In genomic region chr6:157552956-157553485, GRCh38 we compare ENCODE assay signal across 21 cellular contexts.
A peak's percentile ranks its signal among the peaks of the same experiment; 100 is the strongest.
DNase-seq lines count a peak whose midpoint lies in the region; ATAC-seq and TF ChIP-seq lines count a peak whose summit lies in the region.
"Had no signal": no experiment of that assay in that cellular context is flagged by ENCODE, and none has a peak within 500 bp of the region (broad histone marks: within the 10 kb centered on the region; RNA-seq: fewer than 3 reads in every experiment).

No MANE protein-coding gene starts in this region.

- H3K27ac Mint-ChIP-seq in GM23338 (peak overlapping the region; percentile 89), osteocyte (ENCODE audit: unreplicated experiment) (no peak overlapping the region)
- H3K27ac Mint-ChIP-seq: CD8-positive, alpha-beta T cell had no signal

- H3K36me3 ChIP-seq in GM23338 (ENCODE audit: insufficient read depth) = no peaks in the 10 kb centered on the region
- no peaks in the 10 kb centered on the region for H3K36me3 ChIP-seq in iPS DF 6.9 (ENCODE audit: control insufficient read depth, insufficient read depth, low read length)
- H3K36me3 ChIP-seq: SJCRH30 had no signal

- peaks cover 8% of the 10 kb centered on the region for H3K9me2 ChIP-seq in GM23338 (ENCODE audit: insufficient read depth)

- H3K9me3 ChIP-seq in iPS DF 6.9 (ENCODE audit: control insufficient read depth, insufficient read depth, low read length) = no peaks in the 10 kb centered on the region
- H3K9me3 ChIP-seq: SJCRH30 had no signal

- WGBS in iPS DF 6.9 (ENCODE audit: insufficient coverage, insufficient read length) = no CpG with 5 or more reads among the region's 5 CpGs

- peaks cover 42% of the 10 kb centered on the region for H3K4me1 ChIP-seq in GM23338 (ENCODE audit: insufficient read depth)
- peaks cover 11% of the 10 kb centered on the region; the same call in 1 of the 2 replicates for H3K4me1 ChIP-seq in iPS DF 6.9 (ENCODE audit: control insufficient read depth, insufficient read depth, low read length)
- H3K4me1 ChIP-seq: SJCRH30 had no signal

- H4K20me1 ChIP-seq in GM23338 (replicated peaks; ENCODE audit: insufficient read depth) = no peaks in the 10 kb centered on the region

- no peaks in the 10 kb centered on the region for H3K79me2 ChIP-seq in GM23338 (replicated peaks; ENCODE audit: insufficient read depth)

- H3K9me3 Mint-ChIP-seq in GM23338 = no peaks in the 10 kb centered on the region
- no peaks in the 10 kb centered on the region for H3K9me3 Mint-ChIP-seq in osteocyte (ENCODE audit: unreplicated experiment)
- H3K9me3 Mint-ChIP-seq: CD8-positive, alpha-beta T cell had no signal

- H3K27ac ChIP-seq in GM23338 (ENCODE audit: low read depth) (peak overlapping the region; percentile 94), iPS DF 6.9 (ENCODE audit: low read length) (peak overlapping the region; percentile 22)
- H3K27ac ChIP-seq: KMS-11, SJCRH30 had no signal

- H3K4me2 ChIP-seq in GM23338 = peak overlapping the region; percentile 71
- H3K4me2 ChIP-seq: KMS-11 had no signal

- H3K27me3 ChIP-seq in GM23338 (ENCODE audit: insufficient read depth) (no peaks in the 10 kb centered on the region), iPS DF 6.9 (ENCODE audit: control insufficient read depth, insufficient read depth, low read length) (no peaks in the 10 kb centered on the region)
- H3K27me3 ChIP-seq: SJCRH30 had no signal

- DNase-seq in GM23338 (ENCODE audit: low spot score) (peak; percentile 24), ecto neural progenitor cell (ENCODE audit: low spot score) (peak; percentile 37), iPS DF 6.9 (ENCODE audit: low read depth, low spot score) (no peak), osteocyte (ENCODE audit: extremely low spot score, unreplicated experiment) (peak; percentile 59), islet precursor cell (no peak), NCI-H1417 treated with DMSO at 0.1 percent for 48 hours (lab: John Stamatoyannopoulos, UW) (no peak)
- no peak for DNase-seq in activated CD4-positive, alpha-beta T cell treated with anti-CD3 and anti-CD28 coated beads for 48 hours
- DNase-seq: AML-193; C1 segment of cervical spinal cord; Calu3; CD8-positive, alpha-beta T cell; DMS153; GDM1; IMR-90; NCI-H1105; NCI-H2029 treated with DMSO at 0.1 percent for 48 hours; NCI-H446; NCI-H526; SJCRH30 had no signal

- peak; percentile 13 for ATAC-seq in GM23338
- no peak for ATAC-seq in HG03565 (IDR thresholded peaks at IDR 0.05; ENCODE audit: unreplicated experiment)
- ATAC-seq: CD8-positive, alpha-beta T cell had no signal

- H3K4me3 ChIP-seq in GM23338 (0 out of 2 replicates have a peak overlapping the region, but pooled peaks have one; percentile 9), iPS DF 6.9 (ENCODE audit: low read length) (no peak overlapping the region)
- H3K4me3 ChIP-seq: SJCRH30 had no signal

- H3K4me3 Mint-ChIP-seq in GM23338 = peak overlapping the region; percentile 45; the same call in 2 of the 3 replicates
- no peak overlapping the region for H3K4me3 Mint-ChIP-seq in osteocyte (ENCODE audit: unreplicated experiment)
- H3K4me3 Mint-ChIP-seq: CD8-positive, alpha-beta T cell had no signal

- peaks cover 14% of the 10 kb centered on the region for H3F3A ChIP-seq in GM23338 (replicated peaks; ENCODE audit: low read depth)

- peaks cover 11% of the 10 kb centered on the region for H3K27me3 Mint-ChIP-seq in GM23338 (ENCODE audit: insufficient read depth, low read depth, poor library complexity)
- H3K27me3 Mint-ChIP-seq in osteocyte (ENCODE audit: unreplicated experiment) = no peaks in the 10 kb centered on the region

- no peak overlapping the region for H2AFZ ChIP-seq in GM23338

- H3K4me1 Mint-ChIP-seq in GM23338 (peaks cover 57% of the 10 kb centered on the region), osteocyte (ENCODE audit: unreplicated experiment) (peaks cover 2% of the 10 kb centered on the region)

- TF ChIP-seq CTCF in GM23338 (conservative IDR thresholded peaks at IDR 0.05; ENCODE audit: low read depth in 2 of 2) = no peak
- TF ChIP-seq CTCF in osteocyte (IDR thresholded peaks at IDR 0.05) = no peak

- H3K36me3 Mint-ChIP-seq in GM23338 (ENCODE audit: low read depth) (no peaks in the 10 kb centered on the region; the same call in 2 of the 3 replicates), osteocyte (ENCODE audit: unreplicated experiment) (no peaks in the 10 kb centered on the region)
- H3K36me3 Mint-ChIP-seq: CD8-positive, alpha-beta T cell had no signal

TF ChIP-seq in GM23338, 12 proteins besides CTCF, POLR2A, EP300 and RAD21 (continues in another document):
- no peak for TF ChIP-seq POLR2AphosphoS5 (IDR thresholded peaks at IDR 0.05; ENCODE audit: low read depth)
- TF ChIP-seq STAT1 (IDR thresholded peaks at IDR 0.05; ENCODE audit: unreplicated experiment) = no peak
- TF ChIP-seq ZNF331 (CRISPR knock-in tag; IDR thresholded peaks at IDR 0.05; ENCODE audit: low read depth) = no peak
- no peak for TF ChIP-seq REST (IDR thresholded peaks at IDR 0.05; ENCODE audit: unreplicated experiment)
- no peak for TF ChIP-seq ETS1 (IDR thresholded peaks at IDR 0.05)
- TF ChIP-seq CREB1 (CRISPR knock-in tag; IDR thresholded peaks at IDR 0.05; ENCODE audit: low read depth) = no peak
- no peak for TF ChIP-seq NANOG (IDR thresholded peaks at IDR 0.05; ENCODE audit: borderline replicate concordance)

Comparison
In these comparisons a context has a peak if more than half of its experiments do, and no peak if none do; other contexts are left out.
1. DNase-seq: peak in GM23338 (single experiment), ecto neural progenitor cell (single experiment) and osteocyte (single experiment); none in iPS DF 6.9 (single experiment), islet precursor cell (single experiment), activated CD4-positive, alpha-beta T cell treated with anti-CD3 and anti-CD28 coated beads for 48 hours (single experiment) and NCI-H1417 treated with DMSO at 0.1 percent for 48 hours (single experiment).